17 cellular contexts compared by ENCODE assay signal in genomic region chr21:41830145-41830707, GRCh38. TPM values are rescaled to one million over a fixed set of nuclear protein-coding genes. Genes with fewer than 3 reads are reported as not detected.
DNase-seq lines count a peak whose midpoint lies in the region; ATAC-seq, FAIRE-seq and TF ChIP-seq lines count a peak whose summit lies in the region.
"Had no signal": no experiment of that assay in that cellular context is flagged by ENCODE, and none has a peak within 500 bp of the region (broad histone marks: within the 10 kb centered on the region; RNA-seq: fewer than 3 reads in every experiment).

No MANE protein-coding gene starts in this region.

- TF ChIP-seq CTCF in HEK293 (tag by site-specific recombination; IDR thresholded peaks at IDR 0.05) (no peak), OCI-LY1 (IDR thresholded peaks at IDR 0.05; ENCODE audit: low read length) (no peak), K562 (IDR thresholded peaks at IDR 0.05 in 2 of 3, conservative IDR thresholded peaks at IDR 0.05 in 1 of 3; ENCODE audit: insufficient read depth in 2 of 3, low read depth in 1 of 3, low read length in 3 of 3) (no peak), PC-9 (conservative IDR thresholded peaks at IDR 0.05) (no peak)

- H2AFZ ChIP-seq in OCI-LY1 (ENCODE audit: low read length), result no peak overlapping the region
- H2AFZ ChIP-seq in K562 (ENCODE audit: low read depth, low read length), result no peak overlapping the region
- H2AFZ ChIP-seq in PC-9, result no peak overlapping the region
- H2AFZ ChIP-seq: GM23338 had no signal

- no TSS peak for BruUV-seq in K562 (replicated peaks; lab: Mats Ljungman, UMichigan)
- BruUV-seq in PC-9 (replicated peaks; lab: Mats Ljungman, UMichigan), result no TSS peak

- POLR2A ChIA-PET in HEK293 (lab: Yijun Ruan, JAX) (no interaction called here), K562 (lab: Yijun Ruan, JAX) (no interaction called here), PC-9 (lab: Charles Lee; ENCODE audit: unreplicated experiment) (no interaction called here)

- CTCF ChIA-PET in HEK293 (lab: Yijun Ruan, JAX) (no interaction called here), K562 (lab: Yijun Ruan, JAX; ENCODE audit: low intra/inter-chr PET ratio) (no interaction called here), PC-9 (lab: Charles Lee) (no interaction called here)

- H3K9me2 ChIP-seq in OCI-LY1 (ENCODE audit: low read depth, low read length) (no peaks in the 10 kb centered on the region), PC-9 (ENCODE audit: insufficient read depth) (no peaks in the 10 kb centered on the region)

- H3K9ac ChIP-seq in OCI-LY1 (ENCODE audit: low read length) (no peak overlapping the region), K562 (ENCODE audit: insufficient read depth in 1 of 2, low read depth in 2 of 2, low read length in 2 of 2) (no peak overlapping the region)

- intact Hi-C loops in K562 (cut with micrococcal nuclease) (no loop called here), PC-9 (cut with micrococcal nuclease; ENCODE audit: unreplicated experiment) (no loop called here)

- FAIRE-seq in K562 (lab: Jason Lieb, UNC), result no peak
- FAIRE-seq: G401.6, GM19239, H54 had no signal

- H3K9me3 ChIP-seq in HEK293 (ENCODE audit: control insufficient read depth, insufficient read depth, low read depth, low read length), result no peaks in the 10 kb centered on the region
- H3K9me3 ChIP-seq in OCI-LY1 (ENCODE audit: low read length), result no peaks in the 10 kb centered on the region
- no peaks in the 10 kb centered on the region for H3K9me3 ChIP-seq in K562 (replicated peaks; ENCODE audit: control insufficient read depth, insufficient read depth, low read depth, low read length)
- H3K9me3 ChIP-seq in PC-9 (ENCODE audit: insufficient read depth, low read depth), result no peaks in the 10 kb centered on the region
- H3K9me3 ChIP-seq: HAP-1 had no signal

- 0 out of 2 replicates have a peak overlapping the region, but pooled peaks have one; percentile 3 for H3K4me2 ChIP-seq in OCI-LY1 (ENCODE audit: low read length)
- no peak overlapping the region for H3K4me2 ChIP-seq in K562 (ENCODE audit: insufficient read depth, low read length)
- no peak overlapping the region for H3K4me2 ChIP-seq in PC-9
- H3K4me2 ChIP-seq: GM23338 had no signal

- TF ChIP-seq RAD21 in K562 (CRISPR knock-in tag; conservative IDR thresholded peaks at IDR 0.05 in 1 of 2, IDR thresholded peaks at IDR 0.05 in 1 of 2), result no peak

- no peak overlapping the region for H3K27ac ChIP-seq in HEK293 (ENCODE audit: extremely low read depth, low read depth, low read length)
- peak overlapping the region; percentile 76 for H3K27ac ChIP-seq in OCI-LY1 (ENCODE audit: low read depth, low read length, poor library complexity, severe bottlenecking)
- no peak overlapping the region; the same call in 2 of the 3 replicates for H3K27ac ChIP-seq in K562 (ENCODE audit: extremely low read depth, low read depth, low read length)
- no peak overlapping the region for H3K27ac ChIP-seq in PC-9

- no peaks in the 10 kb centered on the region for H3K27me3 ChIP-seq in OCI-LY1 (ENCODE audit: insufficient read depth, low read length)
- H3K27me3 ChIP-seq in K562 (ENCODE audit: control insufficient read depth in 2 of 2, insufficient read depth in 2 of 2, low read length in 2 of 2), result no peaks in the 10 kb centered on the region
- no peaks in the 10 kb centered on the region for H3K27me3 ChIP-seq in PC-9 (ENCODE audit: insufficient read depth, low read depth)

- H3K4me3 ChIP-seq in HEK293 (ENCODE audit: low read depth, low read length) (no peak overlapping the region), OCI-LY1 (ENCODE audit: low read depth, low read length, poor library complexity, severe bottlenecking) (no peak overlapping the region), K562 (no peak overlapping the region), PC-9 (no peak overlapping the region)
- H3K4me3 ChIP-seq: GM23338, HAP-1 had no signal

- no peaks in the 10 kb centered on the region for H3K9me1 ChIP-seq in K562 (ENCODE audit: control insufficient read depth, insufficient read depth, low read length)

- H3F3A ChIP-seq in OCI-LY1 (ENCODE audit: insufficient read depth, low read length) (no peaks in the 10 kb centered on the region), PC-9 (ENCODE audit: insufficient read depth, low read depth) (peaks cover 8% of the 10 kb centered on the region; the same call in 1 of the 2 replicates)

- H4K20me1 ChIP-seq in OCI-LY1 (ENCODE audit: insufficient read depth, low read length) (no peaks in the 10 kb centered on the region), K562 (replicated peaks; ENCODE audit: control insufficient read depth, insufficient read depth, low read length) (no peaks in the 10 kb centered on the region), PC-9 (ENCODE audit: insufficient read depth) (no peaks in the 10 kb centered on the region)

- in situ Hi-C loops in K562 (cut with MboI), result no loop called here

- no peak for TF ChIP-seq POLR2A in K562 (conservative IDR thresholded peaks at IDR 0.05)

- 100% methylated on average over 2 of the region's 2 CpGs for WGBS in K562 (ENCODE audit: insufficient coverage, low coverage, missing lambda C conversion rate)

- H3K36me3 ChIP-seq in HEK293 (ENCODE audit: control insufficient read depth in 2 of 2, insufficient read depth in 1 of 2, low read length in 2 of 2) (peaks cover 4 to 28% of the 10 kb centered on the region in 2 experiments; a peak in 2 of 3 replicates), OCI-LY1 (ENCODE audit: insufficient read depth, low read length) (peaks cover 79% of the 10 kb centered on the region), K562 (ENCODE audit: control insufficient read depth, insufficient read depth, low read length) (peaks cover 38% of the 10 kb centered on the region; the same call in 2 of the 3 replicates), PC-9 (ENCODE audit: low read depth) (no peaks in the 10 kb centered on the region)
- H3K36me3 ChIP-seq: HAP-1 had no signal

- ATAC-seq in K562 (no peak), GM21825 (IDR thresholded peaks at IDR 0.05; ENCODE audit: unreplicated experiment) (no peak)
- ATAC-seq: GM23338 had no signal

- DNase-seq in K562 (ENCODE audit: extremely low read depth in 1 of 4, low spot score in 3 of 4) (no peak), NCI-H2029 (lab: John Stamatoyannopoulos, UW) (no peak), PC-9 (no peak)
- DNase-seq: C1 segment of cervical spinal cord; Calu3; CD4-positive, alpha-beta memory T cell; COR-L47; DMS53; DMS79 treated with DMSO at 0.1 percent for 48 hours had no signal

- no peaks in the 10 kb centered on the region for H3K4me1 ChIP-seq in HEK293 (ENCODE audit: control insufficient read depth, insufficient read depth, low read length)
- H3K4me1 ChIP-seq in OCI-LY1 (ENCODE audit: insufficient read depth, low read length, severe bottlenecking), result peaks cover 65% of the 10 kb centered on the region
- peaks cover 0 to 12% of the 10 kb centered on the region in 2 experiments; a peak in 3 of 5 replicates for H3K4me1 ChIP-seq in K562 (replicated peaks in 1 of 2; ENCODE audit: control insufficient read depth in 2 of 2, insufficient read depth in 2 of 2, low read length in 2 of 2)
- H3K4me1 ChIP-seq in PC-9 (replicated peaks; ENCODE audit: insufficient read depth), result no peaks in the 10 kb centered on the region
- H3K4me1 ChIP-seq: HAP-1 had no signal

- TF ChIP-seq EP300 in K562 (IDR thresholded peaks at IDR 0.05; ENCODE audit: low read length), result no peak

- H3K79me2 ChIP-seq in OCI-LY1 (ENCODE audit: insufficient read depth, low read length) (peaks cover 14% of the 10 kb centered on the region), K562 (ENCODE audit: control insufficient read depth, insufficient read depth, low read length) (no peaks in the 10 kb centered on the region), PC-9 (ENCODE audit: low read depth) (no peaks in the 10 kb centered on the region)

TF ChIP-seq in HEK293, 187 proteins besides CTCF, POLR2A, EP300 and RAD21 (continues in another document):
- no peak for TF ChIP-seq ZNF501 (tag by site-specific recombination; IDR thresholded peaks at IDR 0.05)
- no peak for TF ChIP-seq ZNF610 (tag by site-specific recombination; IDR thresholded peaks at IDR 0.05; ENCODE audit: borderline replicate concordance)
- no peak for TF ChIP-seq ZNF791 (tag by site-specific recombination; IDR thresholded peaks at IDR 0.05)
- no peak for TF ChIP-seq TRIM28 (IDR thresholded peaks at IDR 0.05; ENCODE audit: borderline replicate concordance, low read length)
- TF ChIP-seq ZFP3 (tag by site-specific recombination; IDR thresholded peaks at IDR 0.05; ENCODE audit: low read depth), result no peak
- no peak for TF ChIP-seq ZNF654 (tag by site-specific recombination; IDR thresholded peaks at IDR 0.05; ENCODE audit: low read depth)

TF ChIP-seq in K562, 482 proteins besides CTCF, POLR2A, EP300 and RAD21 (continues in another document):
- no peak for TF ChIP-seq RCOR1 (IDR thresholded peaks at IDR 0.05; ENCODE audit: borderline replicate concordance in 1 of 2, low read depth in 2 of 2, low read length in 2 of 2)
- TF ChIP-seq ARHGAP35 (IDR thresholded peaks at IDR 0.05; ENCODE audit: partially characterized antibody), result peak; percentile 27
- no peak for TF ChIP-seq TOE1 (IDR thresholded peaks at IDR 0.05; ENCODE audit: borderline replicate concordance)
- no peak for TF ChIP-seq TOE1 (CRISPR knock-in tag; IDR thresholded peaks at IDR 0.05; ENCODE audit: borderline replicate concordance, low read depth)
- 0 out of 4 replicates have a peak, but pooled peaks of 1 of the 2 experiments have one; percentile 4 for TF ChIP-seq TRIM24 (IDR thresholded peaks at IDR 0.05)

RNA-seq across cellular contexts. Expression of gene PRDM15, which starts 48.9 kb away (rescaled TPM):
- 56.7 and 69.0 TPM in 2 replicates for total RNA-seq in K562 (2011; cell fraction: chromatin; rRNA removed; ENCODE audit: low replicate concordance)
- 33.8 and 45.0 TPM in 2 replicates for total RNA-seq in K562 (2011; cell fraction: nucleolus; rRNA removed)
- total RNA-seq in K562 (2011; cell fraction: nucleoplasm; rRNA removed), result 31.8 and 32.0 TPM in 2 replicates
- total RNA-seq in K562 (2014; rRNA removed) (6.2 and 10.0 TPM in 2 replicates), K562 (2014; rRNA removed; fragmentation: Illumina TruSeq; extraction: Trizol) (2.9 and 4.4 TPM in 2 replicates), K562 (2015; rRNA removed; fragmentation: Illumina TruSeq; extraction: Trizol) (6.0 and 6.6 TPM in 2 replicates), K562 (2021) (7.6 and 9.2 TPM in 2 replicates), PC-9 (2021) (8.8 and 8.9 TPM in 2 replicates)
- polyA plus RNA-seq in K562 (2011; rRNA removed) (6.6 and 12.2 TPM in 2 replicates), K562 (2014; fragmentation: Illumina TruSeq; extraction: Trizol) (6.0 and 6.2 TPM in 2 replicates), K562 (2014; fragmentation: Nextera tagmentation; extraction: Ambion mirVana) (1 to 10 TPM in 1 of 2 experiments, under 1 TPM in 1; 0.93 to 1.0 TPM), K562 (2014; rRNA removed) (7.1 and 8.5 TPM in 2 replicates)
- 6.8 and 7.5 TPM in 2 replicates for polyA plus RNA-seq in K562 (2011; cell fraction: cytosol; rRNA removed)
- polyA plus RNA-seq in K562 (2011; cell fraction: nucleus; rRNA removed), result 44.0 and 68.1 TPM in 2 replicates
- 6.2 and 6.8 TPM in 2 replicates for polyA plus RNA-seq in K562 (2012)
- 17.3 and 20.4 TPM in 2 replicates for polyA minus RNA-seq in K562 (2011; rRNA and poly(A)+ RNA removed)
- polyA minus RNA-seq in K562 (2011; cell fraction: cytosol; rRNA and poly(A)+ RNA removed), result 7.4 and 14.3 TPM in 2 replicates
- polyA minus RNA-seq in K562 (2011; cell fraction: nucleus; rRNA and poly(A)+ RNA removed), result 15.9 and 23.1 TPM in 2 replicates

Comparison
In these comparisons a context has a peak if more than half of its experiments do, and no peak if none do; other contexts are left out.
1. Of the 44 proteins assayed by ChIP-seq in both K562 and HEK293: peak only in K562: PRDM10; only in HEK293: ZNF239, ZNF398, ZNF639 and ZNF707; in both: none; in neither: 38; mixed calls (peak in some experiments, not most) for 1.